Comparison of ENCODE assay signal across 1 cellular context in genomic region chr1:36149973-36150295, GRCh38.
TF ChIP-seq lines count a peak whose summit lies in the region.

No MANE protein-coding gene starts in this region.

TF ChIP-seq in K562, 482 proteins besides CTCF, POLR2A, EP300 and RAD21 (continued from another document):
- TF ChIP-seq MGA (IDR thresholded peaks at IDR 0.05) (no peak), HDAC2 (IDR thresholded peaks at IDR 0.05) (0 out of 2 replicates have a peak, but pooled peaks have one; percentile 36), IRF2 (CRISPR knock-in tag; IDR thresholded peaks at IDR 0.05) (no peak), CBX1 (IDR thresholded peaks at IDR 0.05; ENCODE audit: low read depth) (no peak), MITF (IDR thresholded peaks at IDR 0.05) (0 out of 2 replicates have a peak, but pooled peaks have one; percentile 1), SPI1 (IDR thresholded peaks at IDR 0.05; ENCODE audit: borderline replicate concordance, low read depth, low read length) (no peak), GTF2F1 (IDR thresholded peaks at IDR 0.05; ENCODE audit: low read depth, low read length) (no peak), SRF (CRISPR knock-in tag; IDR thresholded peaks at IDR 0.05) (peak; percentile 3 to 57; a peak in 1 of 4 replicates), SMARCE1 (IDR thresholded peaks at IDR 0.05) (peak; percentile 5; the same call in 1 of the 2 replicates), ZBTB8A (IDR thresholded peaks at IDR 0.05; ENCODE audit: partially characterized antibody) (no peak), RBFOX2 (IDR thresholded peaks at IDR 0.05; ENCODE audit: low read depth, low read length) (no peak), KLF13 (tag; IDR thresholded peaks at IDR 0.05; ENCODE audit: borderline replicate concordance, low read depth) (no peak), ZFP1 (CRISPR knock-in tag; IDR thresholded peaks at IDR 0.05) (no peak), ZNF274 (IDR thresholded peaks at IDR 0.05; ENCODE audit: borderline replicate concordance, low read depth, low read length) (no peak), POU5F1 (IDR thresholded peaks at IDR 0.05; ENCODE audit: borderline replicate concordance, low read depth, low read length, partially characterized antibody) (no peak), FOXO4 (CRISPR knock-in tag; IDR thresholded peaks at IDR 0.05) (0 out of 2 replicates have a peak, but pooled peaks have one; percentile 43), ZNF316 (IDR thresholded peaks at IDR 0.05) (no peak), CBX3 (IDR thresholded peaks at IDR 0.05; ENCODE audit: borderline replicate concordance in 1 of 2, low read length in 2 of 2) (no peak), ZBTB40 (IDR thresholded peaks at IDR 0.05) (no peak), ZBTB40 (CRISPR knock-in tag; IDR thresholded peaks at IDR 0.05) (peak; percentile 27; the same call in 1 of the 2 replicates), ZSCAN29 (IDR thresholded peaks at IDR 0.05) (no peak), SMARCA5 (IDR thresholded peaks at IDR 0.05) (no peak), C11orf30 (IDR thresholded peaks at IDR 0.05; ENCODE audit: low read depth) (no peak), SP1 (CRISPR knock-in tag; IDR thresholded peaks at IDR 0.05) (no peak), ELF1 (tag; IDR thresholded peaks at IDR 0.05) (no peak; the same call in 1 of the 2 replicates), HMBOX1 (IDR thresholded peaks at IDR 0.05) (no peak), ZBTB33 (CRISPR knock-in tag; IDR thresholded peaks at IDR 0.05) (no peak)
TF ChIP-seq in K562: peak in this region for 21.
